12 cellular contexts compared by ENCODE assay signal in the genomic region with DNA sequence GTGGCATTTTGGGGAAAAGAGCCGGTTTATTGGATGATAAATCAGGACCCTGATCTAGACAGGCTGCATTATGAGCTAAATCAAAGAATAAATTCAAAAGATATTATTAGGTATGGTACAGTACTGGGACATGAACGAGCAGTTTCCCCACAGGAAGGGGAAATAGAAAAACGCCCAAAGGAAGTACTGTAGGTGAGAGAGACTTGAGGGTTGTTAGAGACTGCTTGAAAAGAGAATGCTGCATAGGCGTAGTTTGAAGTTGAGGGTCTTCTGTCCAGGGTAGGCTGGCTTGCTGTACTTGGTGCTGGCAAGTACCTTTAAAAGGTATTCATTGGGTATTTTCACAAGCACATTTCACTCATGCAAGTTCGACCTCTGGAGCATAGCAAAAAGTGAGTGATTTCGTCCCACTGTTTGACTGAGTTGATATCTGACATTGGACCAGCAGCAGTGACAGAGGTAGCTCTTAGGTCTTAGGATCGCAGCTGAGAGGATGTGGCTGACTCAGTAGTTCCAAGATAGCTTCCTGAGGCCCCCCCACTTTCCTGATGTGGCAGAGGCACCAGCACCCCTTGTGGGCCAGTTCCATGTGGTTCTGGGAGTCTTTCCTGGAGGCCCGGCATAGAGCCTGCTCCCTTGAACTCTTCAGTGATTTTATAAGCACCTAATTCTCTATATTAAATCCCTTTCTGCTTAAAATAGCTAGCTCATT.
A peak's percentile ranks its signal among the peaks of the same experiment; 100 is the strongest.
DNase-seq lines count a peak whose midpoint lies in the region; ATAC-seq lines count a peak whose summit lies in the region.
"Had no signal": no experiment of that assay in that cellular context is flagged by ENCODE, and none has a peak within 500 bp of the region (broad histone marks: within the 10 kb centered on the region; RNA-seq: fewer than 3 reads in every experiment).

No MANE protein-coding gene starts in this region.

- H3K27ac ChIP-seq in KOPT-K1 (ENCODE audit: low read depth, low read length, poor library complexity, severe bottlenecking) = peak overlapping the region; percentile 83
- H3K27ac ChIP-seq: parathyroid adenoma had no signal

- peaks cover 9% of the 10 kb centered on the region; the same call in 1 of the 2 replicates for H3K36me3 ChIP-seq in KOPT-K1 (ENCODE audit: insufficient read depth, low read length)

- ATAC-seq in HG02981 (IDR thresholded peaks at IDR 0.05; ENCODE audit: unreplicated experiment) = no peak

- DNase-seq in activated T-cell treated with anti-CD3 and anti-CD28 coated beads, Interleukin-2, amount 50 U/mL, for 1 hour = peak; percentile 47
- DNase-seq in glomerular endothelial cell (ENCODE audit: extremely low read depth, low read depth, low spot score) (peak; percentile 36), putamen (ENCODE audit: low spot score) (no peak), SIG-M5 treated with dmso at 0.1 percent for 504 hours (lab: John Stamatoyannopoulos, UW; ENCODE audit: unreplicated experiment) (no peak), NCI-H446 (lab: John Stamatoyannopoulos, UW) (no peak)
- peak; percentile 32 to 33 for DNase-seq in stimulated activated CD8-positive, alpha-beta memory T cell treated with anti-CD3 and anti-CD28 coated beads, Interleukin-7, amount 100 ng/mL, for 4 hours (ENCODE audit: low read depth in 2 of 2)
- DNase-seq: GDM1, NCI-H1930, SW 1271 had no signal

- H3K9me3 ChIP-seq in KOPT-K1 (ENCODE audit: insufficient read depth, low read length, poor library complexity, severe bottlenecking) = no peaks in the 10 kb centered on the region

Comparison
In these comparisons a context has a peak if more than half of its experiments do, and no peak if none do; other contexts are left out.
1. DNase-seq: peak in activated T-cell treated with anti-CD3 and anti-CD28 coated beads, Interleukin-2, amount 50 U/mL, for 1 hour (single experiment), glomerular endothelial cell (single experiment) and stimulated activated CD8-positive, alpha-beta memory T cell treated with anti-CD3 and anti-CD28 coated beads, Interleukin-7, amount 100 ng/mL, for 4 hours (2 of 2); none in putamen (single experiment), SIG-M5 treated with dmso at 0.1 percent for 504 hours (single experiment) and NCI-H446 (0 of 2).